ENCODE assay signal across 1 cellular context in the genomic region with DNA sequence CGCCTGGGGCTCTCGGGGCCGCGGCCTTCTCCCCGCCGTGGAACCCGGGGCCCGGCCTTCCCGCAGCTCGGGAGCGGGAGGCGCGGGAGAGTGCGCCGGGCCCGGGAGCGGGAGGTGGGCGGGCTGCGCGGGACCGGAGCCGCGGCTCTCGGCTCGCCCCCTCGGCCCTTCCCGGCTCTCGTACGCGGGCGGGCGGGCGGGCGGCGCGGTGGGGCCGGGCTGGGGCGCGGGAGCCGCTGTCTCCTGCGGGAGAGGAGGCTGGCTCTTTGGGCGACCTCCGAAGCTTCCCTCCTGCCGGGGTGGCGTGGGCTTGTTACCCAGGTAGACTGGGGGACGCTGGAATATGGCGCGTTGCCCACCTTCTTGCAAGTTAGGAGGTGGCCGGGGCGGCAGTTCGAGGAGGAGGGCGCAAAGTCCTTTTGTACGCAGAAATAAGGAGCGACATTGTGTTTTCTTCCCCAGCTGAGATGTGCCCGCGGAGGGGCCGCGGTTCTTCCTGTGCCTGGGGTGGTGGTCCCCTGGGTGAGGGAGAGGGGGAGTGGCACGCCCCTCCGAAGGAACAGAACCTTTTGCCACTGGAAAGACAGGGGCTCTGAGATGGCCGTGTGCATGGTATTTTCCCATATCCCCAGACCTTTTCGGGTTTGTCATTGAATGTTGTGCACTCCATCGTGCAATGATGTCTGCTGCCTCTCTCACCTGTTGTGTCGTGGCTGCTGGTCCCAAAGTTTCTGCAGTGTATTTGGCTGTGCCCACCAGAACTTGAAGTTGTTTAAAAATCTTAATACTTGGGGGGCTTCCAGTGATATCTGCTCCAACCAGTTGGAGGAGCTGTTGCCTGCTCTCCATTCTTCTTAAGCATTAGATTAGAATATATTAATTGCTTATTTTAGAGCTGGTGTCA.
TF ChIP-seq lines count a peak whose summit lies in the region.

No MANE protein-coding gene starts in this region.

TF ChIP-seq in K562, 482 proteins besides CTCF, POLR2A, EP300 and RAD21 (continued from another document and continues in another):
- TF ChIP-seq IRF9 (tag; IDR thresholded peaks at IDR 0.05) (0 out of 2 replicates have a peak, but pooled peaks have one; percentile 18), TFAP4 (CRISPR knock-in tag; IDR thresholded peaks at IDR 0.05; ENCODE audit: borderline replicate concordance) (peak; percentile 56), FOXM1 (IDR thresholded peaks at IDR 0.05; ENCODE audit: low read depth) (no peak), FOXM1 (CRISPR knock-in tag; IDR thresholded peaks at IDR 0.05; ENCODE audit: low read depth) (0 out of 2 replicates have a peak, but pooled peaks have one; percentile 54), ZNF3 (CRISPR knock-in tag; IDR thresholded peaks at IDR 0.05) (no peak), ATF7 (IDR thresholded peaks at IDR 0.05) (peak; percentile 16; the same call in 1 of the 2 replicates), ZNF408 (CRISPR knock-in tag; IDR thresholded peaks at IDR 0.05; ENCODE audit: low read depth) (no peak), KLF1 (tag; IDR thresholded peaks at IDR 0.05) (no peak), GATA2 (CRISPR knock-in tag; IDR thresholded peaks at IDR 0.05) (peak; percentile 13; the same call in 1 of the 2 replicates), MXI1 (IDR thresholded peaks at IDR 0.05; ENCODE audit: low read depth, low read length) (no peak), ZNF217 (CRISPR knock-in tag; IDR thresholded peaks at IDR 0.05) (no peak), SMARCA4 (IDR thresholded peaks at IDR 0.05) (peak; percentile 58; the same call in 1 of the 2 replicates), DACH1 (IDR thresholded peaks at IDR 0.05; ENCODE audit: partially characterized antibody) (peak; percentile 53), TAL1 (IDR thresholded peaks at IDR 0.05) (no peak), PTBP1 (IDR thresholded peaks at IDR 0.05; ENCODE audit: low read depth, low read length) (no peak), HOMEZ (CRISPR knock-in tag; IDR thresholded peaks at IDR 0.05) (no peak), SMC3 (conservative IDR thresholded peaks at IDR 0.05; ENCODE audit: insufficient read depth, low read depth, low read length) (peak; percentile 29; the same call in 1 of the 2 replicates), RREB1 (CRISPR knock-in tag; IDR thresholded peaks at IDR 0.05) (no peak), ERF (CRISPR knock-in tag; IDR thresholded peaks at IDR 0.05) (0 out of 2 replicates have a peak, but pooled peaks have one; percentile 65), GABPB1 (CRISPR knock-in tag; IDR thresholded peaks at IDR 0.05) (peak; percentile 63; the same call in 1 of the 2 replicates), HDAC1 (IDR thresholded peaks at IDR 0.05) (no peak), ETS1 (conservative IDR thresholded peaks at IDR 0.05; ENCODE audit: control insufficient read depth, low read depth, low read length) (0 out of 2 replicates have a peak, but pooled peaks have one; percentile 27), MYC (IDR thresholded peaks at IDR 0.05; ENCODE audit: low read depth, low read length) (no peak), MYC (CRISPR knock-in tag; IDR thresholded peaks at IDR 0.05; ENCODE audit: borderline replicate concordance, low read depth) (no peak), NEUROD1 (IDR thresholded peaks at IDR 0.05; ENCODE audit: borderline replicate concordance, low read depth, low read length, partially characterized antibody) (no peak), SMARCC2 (IDR thresholded peaks at IDR 0.05; ENCODE audit: low read depth) (peak; percentile 9; the same call in 1 of the 2 replicates), FOXK1 (CRISPR knock-in tag; IDR thresholded peaks at IDR 0.05; ENCODE audit: borderline replicate concordance) (peak; percentile 69; the same call in 1 of the 2 replicates)
- TF ChIP-seq, protein P1, sequence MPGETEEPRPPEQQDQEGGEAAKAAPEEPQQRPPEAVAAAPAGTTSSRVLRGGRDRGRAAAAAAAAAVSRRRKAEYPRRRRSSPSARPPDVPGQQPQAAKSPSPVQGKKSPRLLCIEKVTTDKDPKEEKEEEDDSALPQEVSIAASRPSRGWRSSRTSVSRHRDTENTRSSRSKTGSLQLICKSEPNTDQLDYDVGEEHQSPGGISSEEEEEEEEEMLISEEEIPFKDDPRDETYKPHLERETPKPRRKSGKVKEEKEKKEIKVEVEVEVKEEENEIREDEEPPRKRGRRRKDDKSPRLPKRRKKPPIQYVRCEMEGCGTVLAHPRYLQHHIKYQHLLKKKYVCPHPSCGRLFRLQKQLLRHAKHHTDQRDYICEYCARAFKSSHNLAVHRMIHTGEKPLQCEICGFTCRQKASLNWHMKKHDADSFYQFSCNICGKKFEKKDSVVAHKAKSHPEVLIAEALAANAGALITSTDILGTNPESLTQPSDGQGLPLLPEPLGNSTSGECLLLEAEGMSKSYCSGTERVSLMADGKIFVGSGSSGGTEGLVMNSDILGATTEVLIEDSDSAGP (CRISPR knock-in tag; IDR thresholded peaks at IDR 0.05) = no peak
- TF ChIP-seq, protein P2, sequence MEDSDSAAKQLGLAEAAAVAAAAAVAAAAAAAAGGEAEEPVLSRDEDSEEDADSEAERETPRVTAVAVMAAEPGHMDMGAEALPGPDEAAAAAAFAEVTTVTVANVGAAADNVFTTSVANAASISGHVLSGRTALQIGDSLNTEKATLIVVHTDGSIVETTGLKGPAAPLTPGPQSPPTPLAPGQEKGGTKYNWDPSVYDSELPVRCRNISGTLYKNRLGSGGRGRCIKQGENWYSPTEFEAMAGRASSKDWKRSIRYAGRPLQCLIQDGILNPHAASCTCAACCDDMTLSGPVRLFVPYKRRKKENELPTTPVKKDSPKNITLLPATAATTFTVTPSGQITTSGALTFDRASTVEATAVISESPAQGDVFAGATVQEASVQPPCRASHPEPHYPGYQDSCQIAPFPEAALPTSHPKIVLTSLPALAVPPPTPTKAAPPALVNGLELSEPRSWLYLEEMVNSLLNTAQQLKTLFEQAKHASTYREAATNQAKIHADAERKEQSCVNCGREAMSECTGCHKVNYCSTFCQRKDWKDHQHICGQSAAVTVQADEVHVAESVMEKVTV (CRISPR knock-in tag; IDR thresholded peaks at IDR 0.05) = peak; percentile 37; the same call in 1 of the 2 replicates
- TF ChIP-seq, protein P3, sequence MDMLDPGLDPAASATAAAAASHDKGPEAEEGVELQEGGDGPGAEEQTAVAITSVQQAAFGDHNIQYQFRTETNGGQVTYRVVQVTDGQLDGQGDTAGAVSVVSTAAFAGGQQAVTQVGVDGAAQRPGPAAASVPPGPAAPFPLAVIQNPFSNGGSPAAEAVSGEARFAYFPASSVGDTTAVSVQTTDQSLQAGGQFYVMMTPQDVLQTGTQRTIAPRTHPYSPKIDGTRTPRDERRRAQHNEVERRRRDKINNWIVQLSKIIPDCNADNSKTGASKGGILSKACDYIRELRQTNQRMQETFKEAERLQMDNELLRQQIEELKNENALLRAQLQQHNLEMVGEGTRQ (CRISPR knock-in tag; IDR thresholded peaks at IDR 0.05) = no peak
- TF ChIP-seq, protein P4, sequence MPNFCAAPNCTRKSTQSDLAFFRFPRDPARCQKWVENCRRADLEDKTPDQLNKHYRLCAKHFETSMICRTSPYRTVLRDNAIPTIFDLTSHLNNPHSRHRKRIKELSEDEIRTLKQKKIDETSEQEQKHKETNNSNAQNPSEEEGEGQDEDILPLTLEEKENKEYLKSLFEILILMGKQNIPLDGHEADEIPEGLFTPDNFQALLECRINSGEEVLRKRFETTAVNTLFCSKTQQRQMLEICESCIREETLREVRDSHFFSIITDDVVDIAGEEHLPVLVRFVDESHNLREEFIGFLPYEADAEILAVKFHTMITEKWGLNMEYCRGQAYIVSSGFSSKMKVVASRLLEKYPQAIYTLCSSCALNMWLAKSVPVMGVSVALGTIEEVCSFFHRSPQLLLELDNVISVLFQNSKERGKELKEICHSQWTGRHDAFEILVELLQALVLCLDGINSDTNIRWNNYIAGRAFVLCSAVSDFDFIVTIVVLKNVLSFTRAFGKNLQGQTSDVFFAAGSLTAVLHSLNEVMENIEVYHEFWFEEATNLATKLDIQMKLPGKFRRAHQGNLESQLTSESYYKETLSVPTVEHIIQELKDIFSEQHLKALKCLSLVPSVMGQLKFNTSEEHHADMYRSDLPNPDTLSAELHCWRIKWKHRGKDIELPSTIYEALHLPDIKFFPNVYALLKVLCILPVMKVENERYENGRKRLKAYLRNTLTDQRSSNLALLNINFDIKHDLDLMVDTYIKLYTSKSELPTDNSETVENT (CRISPR knock-in tag; IDR thresholded peaks at IDR 0.05) = 0 out of 2 replicates have a peak, but pooled peaks have one; percentile 12
- TF ChIP-seq, protein P5, sequence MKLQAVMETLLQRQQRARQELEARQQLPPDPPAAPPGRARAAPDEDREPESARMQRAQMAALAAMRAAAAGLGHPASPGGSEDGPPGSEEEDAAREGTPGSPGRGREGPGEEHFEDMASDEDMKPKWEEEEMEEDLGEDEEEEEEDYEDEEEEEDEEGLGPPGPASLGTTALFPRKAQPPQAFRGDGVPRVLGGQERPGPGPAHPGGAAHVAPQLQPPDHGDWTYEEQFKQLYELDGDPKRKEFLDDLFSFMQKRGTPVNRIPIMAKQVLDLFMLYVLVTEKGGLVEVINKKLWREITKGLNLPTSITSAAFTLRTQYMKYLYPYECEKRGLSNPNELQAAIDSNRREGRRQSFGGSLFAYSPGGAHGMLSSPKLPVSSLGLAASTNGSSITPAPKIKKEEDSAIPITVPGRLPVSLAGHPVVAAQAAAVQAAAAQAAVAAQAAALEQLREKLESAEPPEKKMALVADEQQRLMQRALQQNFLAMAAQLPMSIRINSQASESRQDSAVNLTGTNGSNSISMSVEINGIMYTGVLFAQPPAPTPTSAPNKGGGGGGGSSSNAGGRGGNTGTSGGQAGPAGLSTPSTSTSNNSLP (IDR thresholded peaks at IDR 0.05; ENCODE audit: borderline replicate concordance, low read depth, low read length) = peak; percentile 50; the same call in 1 of the 2 replicates
